In genomic region chr1:54887665-54888071, GRCh38 we compare ENCODE assay signal across 8 cellular contexts. TPM values are rescaled to one million over a fixed set of nuclear protein-coding genes. Genes with fewer than 3 reads are reported as not detected.
DNase-seq lines count a peak whose midpoint lies in the region; ATAC-seq and TF ChIP-seq lines count a peak whose summit lies in the region.

No MANE protein-coding gene starts in this region.

- H3K36me3 ChIP-seq in WERI-Rb-1, result peaks cover 27% of the 10 kb centered on the region

- H3K4me3 ChIP-seq in HL-60 (replicated peaks; ENCODE audit: insufficient read depth, low read length) (peak overlapping the region; percentile 87), WERI-Rb-1 (ENCODE audit: low read depth, low read length) (peak overlapping the region; percentile 77)

- ATAC-seq in HG02870 (IDR thresholded peaks at IDR 0.05; ENCODE audit: unreplicated experiment), result no peak
- no peak for ATAC-seq in HG03342 (IDR thresholded peaks at IDR 0.05; ENCODE audit: unreplicated experiment)

- no peaks in the 10 kb centered on the region for H3K27me3 ChIP-seq in HL-60 (ENCODE audit: insufficient read depth, poor library complexity, severe bottlenecking)
- no peaks in the 10 kb centered on the region for H3K27me3 ChIP-seq in WERI-Rb-1 (ENCODE audit: insufficient read depth, low read depth, severe bottlenecking)

- TF ChIP-seq CTCF in CD14-positive monocyte (IDR thresholded peaks at IDR 0.05) (no peak), HL-60 (IDR thresholded peaks at IDR 0.05; ENCODE audit: insufficient read depth, low read length) (no peak), WERI-Rb-1 (IDR thresholded peaks at IDR 0.05; ENCODE audit: low read depth, low read length) (no peak), osteocyte (IDR thresholded peaks at IDR 0.05) (no peak)

- H3K27ac ChIP-seq in HL-60 (replicated peaks), result peak overlapping the region; percentile 81
- H3K27ac ChIP-seq in WERI-Rb-1, result peak overlapping the region; percentile 84

- H3K4me3 Mint-ChIP-seq in CD14-positive monocyte (peak overlapping the region; percentile 93), osteocyte (ENCODE audit: unreplicated experiment) (peak overlapping the region; percentile 86)

- H3K27me3 Mint-ChIP-seq in CD14-positive monocyte (ENCODE audit: low read depth in 3 of 3) (peaks cover 24 to 41% (median 34%) of the 10 kb centered on the region in 3 donors), osteocyte (ENCODE audit: unreplicated experiment) (no peaks in the 10 kb centered on the region)

- H3K9me3 ChIP-seq in WERI-Rb-1 (ENCODE audit: severe bottlenecking), result no peaks in the 10 kb centered on the region

- H3K27ac Mint-ChIP-seq in CD14-positive monocyte (peak overlapping the region in 2 of 7 donors; percentile 11 to 67), osteocyte (ENCODE audit: unreplicated experiment) (no peak overlapping the region)

- H3K4me1 Mint-ChIP-seq in CD14-positive monocyte (peaks cover 45% of the 10 kb centered on the region), osteocyte (ENCODE audit: unreplicated experiment) (peaks cover 46% of the 10 kb centered on the region)

- intact Hi-C loops in CD14-positive monocyte (cut with micrococcal nuclease), result no loop called here

- peaks cover 0 to 2% of the 10 kb centered on the region in 2 donors for H3K36me3 Mint-ChIP-seq in CD14-positive monocyte
- H3K36me3 Mint-ChIP-seq in osteocyte (ENCODE audit: unreplicated experiment), result no peaks in the 10 kb centered on the region

- DNase-seq in CD14-positive monocyte (ENCODE audit: low spot score) (no peak), HL-60 (ENCODE audit: low read depth in 1 of 2, low spot score in 1 of 2) (peak; percentile 11 to 75), WERI-Rb-1 (no peak), globus pallidus (ENCODE audit: low spot score) (peak; percentile 37), osteocyte (ENCODE audit: extremely low spot score, unreplicated experiment) (no peak), NCI-H1436 (lab: John Stamatoyannopoulos, UW) (no peak)

- H3K9me3 Mint-ChIP-seq in CD14-positive monocyte (peaks cover 0 to 5% (median 0%) of the 10 kb centered on the region in 7 donors), osteocyte (ENCODE audit: unreplicated experiment) (no peaks in the 10 kb centered on the region)

RNA-seq across cellular contexts. Expression of gene DHCR24, which starts 0.7 kb away (rescaled TPM):
- polyA plus RNA-seq in CD14-positive monocyte, result 1 to 10 TPM; 3.0 to 3.5 TPM
- total RNA-seq in osteocyte, result 76.1 and 87.2 TPM in 2 replicates

Comparison
In these comparisons a context has a peak if more than half of its experiments do, and no peak if none do; other contexts are left out.
1. DNase-seq: peak in HL-60 (2 of 2) and globus pallidus (single experiment); none in CD14-positive monocyte (single experiment), WERI-Rb-1 (single experiment), osteocyte (single experiment) and NCI-H1436 (single experiment).